17 cellular contexts compared by ENCODE assay signal in the genomic region with DNA sequence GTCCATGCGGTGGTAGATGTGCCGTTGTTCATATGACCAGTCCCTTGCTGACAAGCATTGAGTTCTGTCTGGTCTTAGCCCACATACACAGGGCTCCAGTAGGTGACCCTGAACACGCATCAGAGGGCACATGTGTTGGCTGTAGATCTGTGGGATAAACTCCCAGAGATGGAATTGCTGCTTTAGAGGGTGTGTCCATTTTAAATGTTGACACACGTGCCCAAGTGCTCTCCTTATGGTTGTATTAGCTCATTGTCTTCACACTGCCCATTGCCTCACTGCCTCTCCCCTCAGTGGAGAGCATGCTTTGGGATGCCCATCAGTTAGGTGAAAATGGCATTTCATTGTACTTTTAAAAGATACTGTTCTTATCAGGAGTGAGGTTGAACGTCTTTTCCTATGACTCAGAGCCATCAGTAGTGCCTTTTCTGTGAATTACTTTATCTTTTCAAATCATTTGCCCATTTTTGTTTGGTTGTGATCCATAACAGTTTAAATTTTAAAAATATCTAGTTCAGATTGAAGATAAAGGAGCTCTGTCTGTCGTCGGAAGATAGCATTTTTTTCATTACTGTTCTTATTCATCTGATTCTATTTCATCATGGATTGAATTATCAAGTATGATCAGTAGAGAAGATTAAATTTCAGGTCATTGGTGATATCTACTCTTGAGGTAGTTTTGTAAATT.
"Had no signal": no experiment of that assay in that cellular context is flagged by ENCODE, and none has a peak within 500 bp of the region (broad histone marks: within the 10 kb centered on the region; RNA-seq: fewer than 3 reads in every experiment).

No MANE protein-coding gene starts in this region.

- H3K4me1 ChIP-seq: prostate gland, suprapubic skin had no signal

- H3K4me3 ChIP-seq: cardiac muscle cell, dorsolateral prefrontal cortex, prostate gland, suprapubic skin had no signal

- DNase-seq: activated CD4-positive, alpha-beta T cell treated with anti-CD3 and anti-CD28 coated beads, Interleukin-2, amount 50 U/mL, for 1 hour; activated effector memory CD4-positive, alpha-beta T cell treated with anti-CD3 and anti-CD28 coated beads, Interleukin-2, amount 50 U/mL, for 16 hours; activated T-cell treated with anti-CD3 and anti-CD28 coated beads, Interleukin-2, amount 50 U/mL, for 24 hours; dorsolateral prefrontal cortex; endodermal cell; hippocampal formation; mesenchymal stem cell; right cardiac atrium; small intestine; stimulated activated CD4-positive, alpha-beta T cell treated with anti-CD3 and anti-CD28 coated beads, Interleukin-4, amount 100 ng/mL, for 4 hours; stimulated activated CD8-positive, alpha-beta memory T cell treated with anti-CD3 and anti-CD28 coated beads, Interleukin-4, amount 100 ng/mL, for 48 hours; stimulated activated naive CD8-positive, alpha-beta T cell treated with anti-CD3 and anti-CD28 coated beads, Interleukin-15, Interleukin-2, amounts not matched to agents 100 U/mL and 50 U/mL, for 24 hours; T-helper 9 cell had no signal

- H3K27ac ChIP-seq: cardiac muscle cell, dorsolateral prefrontal cortex, prostate gland, suprapubic skin, VCaP had no signal

- ATAC-seq: right cardiac atrium; stimulated activated naive CD8-positive, alpha-beta T cell treated with anti-CD3 and anti-CD28 coated beads, Interleukin-15, Interleukin-2, amounts not matched to agents 100 U/mL and 50 U/mL, for 24 hours had no signal

- H3K9me3 ChIP-seq: prostate gland, suprapubic skin had no signal

- H3K27me3 ChIP-seq: cardiac muscle cell, dorsolateral prefrontal cortex had no signal

- H3K36me3 ChIP-seq: prostate gland, suprapubic skin had no signal
